ENCODE assay signal across 1 cellular context in genomic region chr16:10922328-10923145, GRCh38.
A peak's percentile ranks its signal among the peaks of the same experiment; 100 is the strongest.
TF ChIP-seq lines count a peak whose summit lies in the region.

No MANE protein-coding gene starts in this region.

TF ChIP-seq in HepG2, 621 proteins besides CTCF, POLR2A, EP300 and RAD21 (continued from another document and continues in another):
- TF ChIP-seq GMEB1 (CRISPR knock-in tag; IDR thresholded peaks at IDR 0.05; ENCODE audit: borderline replicate concordance) = no peak
- TF ChIP-seq, protein P1, sequence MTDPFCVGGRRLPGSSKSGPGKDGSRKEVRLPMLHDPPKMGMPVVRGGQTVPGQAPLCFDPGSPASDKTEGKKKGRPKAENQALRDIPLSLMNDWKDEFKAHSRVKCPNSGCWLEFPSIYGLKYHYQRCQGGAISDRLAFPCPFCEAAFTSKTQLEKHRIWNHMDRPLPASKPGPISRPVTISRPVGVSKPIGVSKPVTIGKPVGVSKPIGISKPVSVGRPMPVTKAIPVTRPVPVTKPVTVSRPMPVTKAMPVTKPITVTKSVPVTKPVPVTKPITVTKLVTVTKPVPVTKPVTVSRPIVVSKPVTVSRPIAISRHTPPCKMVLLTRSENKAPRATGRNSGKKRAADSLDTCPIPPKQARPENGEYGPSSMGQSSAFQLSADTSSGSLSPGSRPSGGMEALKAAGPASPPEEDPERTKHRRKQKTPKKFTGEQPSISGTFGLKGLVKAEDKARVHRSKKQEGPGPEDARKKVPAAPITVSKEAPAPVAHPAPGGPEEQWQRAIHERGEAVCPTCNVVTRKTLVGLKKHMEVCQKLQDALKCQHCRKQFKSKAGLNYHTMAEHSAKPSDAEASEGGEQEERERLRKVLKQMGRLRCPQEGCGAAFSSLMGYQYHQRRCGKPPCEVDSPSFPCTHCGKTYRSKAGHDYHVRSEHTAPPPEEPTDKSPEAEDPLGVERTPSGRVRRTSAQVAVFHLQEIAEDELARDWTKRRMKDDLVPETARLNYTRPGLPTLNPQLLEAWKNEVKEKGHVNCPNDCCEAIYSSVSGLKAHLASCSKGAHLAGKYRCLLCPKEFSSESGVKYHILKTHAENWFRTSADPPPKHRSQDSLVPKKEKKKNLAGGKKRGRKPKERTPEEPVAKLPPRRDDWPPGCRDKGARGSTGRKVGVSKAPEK (CRISPR knock-in tag; IDR thresholded peaks at IDR 0.05; ENCODE audit: borderline replicate concordance) = no peak
- no peak for TF ChIP-seq NFKBIZ (CRISPR knock-in tag; IDR thresholded peaks at IDR 0.05)
- TF ChIP-seq, protein P2, sequence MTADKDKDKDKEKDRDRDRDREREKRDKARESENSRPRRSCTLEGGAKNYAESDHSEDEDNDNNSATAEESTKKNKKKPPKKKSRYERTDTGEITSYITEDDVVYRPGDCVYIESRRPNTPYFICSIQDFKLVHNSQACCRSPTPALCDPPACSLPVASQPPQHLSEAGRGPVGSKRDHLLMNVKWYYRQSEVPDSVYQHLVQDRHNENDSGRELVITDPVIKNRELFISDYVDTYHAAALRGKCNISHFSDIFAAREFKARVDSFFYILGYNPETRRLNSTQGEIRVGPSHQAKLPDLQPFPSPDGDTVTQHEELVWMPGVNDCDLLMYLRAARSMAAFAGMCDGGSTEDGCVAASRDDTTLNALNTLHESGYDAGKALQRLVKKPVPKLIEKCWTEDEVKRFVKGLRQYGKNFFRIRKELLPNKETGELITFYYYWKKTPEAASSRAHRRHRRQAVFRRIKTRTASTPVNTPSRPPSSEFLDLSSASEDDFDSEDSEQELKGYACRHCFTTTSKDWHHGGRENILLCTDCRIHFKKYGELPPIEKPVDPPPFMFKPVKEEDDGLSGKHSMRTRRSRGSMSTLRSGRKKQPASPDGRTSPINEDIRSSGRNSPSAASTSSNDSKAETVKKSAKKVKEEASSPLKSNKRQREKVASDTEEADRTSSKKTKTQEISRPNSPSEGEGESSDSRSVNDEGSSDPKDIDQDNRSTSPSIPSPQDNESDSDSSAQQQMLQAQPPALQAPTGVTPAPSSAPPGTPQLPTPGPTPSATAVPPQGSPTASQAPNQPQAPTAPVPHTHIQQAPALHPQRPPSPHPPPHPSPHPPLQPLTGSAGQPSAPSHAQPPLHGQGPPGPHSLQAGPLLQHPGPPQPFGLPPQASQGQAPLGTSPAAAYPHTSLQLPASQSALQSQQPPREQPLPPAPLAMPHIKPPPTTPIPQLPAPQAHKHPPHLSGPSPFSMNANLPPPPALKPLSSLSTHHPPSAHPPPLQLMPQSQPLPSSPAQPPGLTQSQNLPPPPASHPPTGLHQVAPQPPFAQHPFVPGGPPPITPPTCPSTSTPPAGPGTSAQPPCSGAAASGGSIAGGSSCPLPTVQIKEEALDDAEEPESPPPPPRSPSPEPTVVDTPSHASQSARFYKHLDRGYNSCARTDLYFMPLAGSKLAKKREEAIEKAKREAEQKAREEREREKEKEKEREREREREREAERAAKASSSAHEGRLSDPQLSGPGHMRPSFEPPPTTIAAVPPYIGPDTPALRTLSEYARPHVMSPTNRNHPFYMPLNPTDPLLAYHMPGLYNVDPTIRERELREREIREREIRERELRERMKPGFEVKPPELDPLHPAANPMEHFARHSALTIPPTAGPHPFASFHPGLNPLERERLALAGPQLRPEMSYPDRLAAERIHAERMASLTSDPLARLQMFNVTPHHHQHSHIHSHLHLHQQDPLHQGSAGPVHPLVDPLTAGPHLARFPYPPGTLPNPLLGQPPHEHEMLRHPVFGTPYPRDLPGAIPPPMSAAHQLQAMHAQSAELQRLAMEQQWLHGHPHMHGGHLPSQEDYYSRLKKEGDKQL (CRISPR knock-in tag; IDR thresholded peaks at IDR 0.05; ENCODE audit: low read depth) = no peak
- TF ChIP-seq NFYB (CRISPR knock-in tag; IDR thresholded peaks at IDR 0.05) = no peak
- TF ChIP-seq, protein P3, sequence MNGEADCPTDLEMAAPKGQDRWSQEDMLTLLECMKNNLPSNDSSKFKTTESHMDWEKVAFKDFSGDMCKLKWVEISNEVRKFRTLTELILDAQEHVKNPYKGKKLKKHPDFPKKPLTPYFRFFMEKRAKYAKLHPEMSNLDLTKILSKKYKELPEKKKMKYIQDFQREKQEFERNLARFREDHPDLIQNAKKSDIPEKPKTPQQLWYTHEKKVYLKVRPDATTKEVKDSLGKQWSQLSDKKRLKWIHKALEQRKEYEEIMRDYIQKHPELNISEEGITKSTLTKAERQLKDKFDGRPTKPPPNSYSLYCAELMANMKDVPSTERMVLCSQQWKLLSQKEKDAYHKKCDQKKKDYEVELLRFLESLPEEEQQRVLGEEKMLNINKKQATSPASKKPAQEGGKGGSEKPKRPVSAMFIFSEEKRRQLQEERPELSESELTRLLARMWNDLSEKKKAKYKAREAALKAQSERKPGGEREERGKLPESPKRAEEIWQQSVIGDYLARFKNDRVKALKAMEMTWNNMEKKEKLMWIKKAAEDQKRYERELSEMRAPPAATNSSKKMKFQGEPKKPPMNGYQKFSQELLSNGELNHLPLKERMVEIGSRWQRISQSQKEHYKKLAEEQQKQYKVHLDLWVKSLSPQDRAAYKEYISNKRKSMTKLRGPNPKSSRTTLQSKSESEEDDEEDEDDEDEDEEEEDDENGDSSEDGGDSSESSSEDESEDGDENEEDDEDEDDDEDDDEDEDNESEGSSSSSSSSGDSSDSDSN (CRISPR knock-in tag; IDR thresholded peaks at IDR 0.05) = 0 out of 2 replicates have a peak, but pooled peaks have one; percentile 34
- TF ChIP-seq MXD3 (CRISPR knock-in tag; IDR thresholded peaks at IDR 0.05) = no peak; the same call in 1 of the 2 replicates
- TF ChIP-seq PHF8 (CRISPR knock-in tag; IDR thresholded peaks at IDR 0.05) = no peak
- no peak for TF ChIP-seq MEIS1 (CRISPR knock-in tag; IDR thresholded peaks at IDR 0.05; ENCODE audit: borderline replicate concordance)
- TF ChIP-seq HNRNPL (IDR thresholded peaks at IDR 0.05; ENCODE audit: low read depth, low read length) = 0 out of 2 replicates have a peak, but pooled peaks have one; percentile 29
- TF ChIP-seq ZNF768 (CRISPR knock-in tag; IDR thresholded peaks at IDR 0.05) = peak; percentile 94
- TF ChIP-seq ZNF143 (CRISPR knock-in tag; IDR thresholded peaks at IDR 0.05) = no peak
- peak; percentile 61; the same call in 1 of the 2 replicates for TF ChIP-seq ZMYM3 (CRISPR knock-in tag; IDR thresholded peaks at IDR 0.05)
- TF ChIP-seq LRRFIP1 (CRISPR knock-in tag; conservative IDR thresholded peaks at IDR 0.05) = no peak
- TF ChIP-seq KAT7 (CRISPR knock-in tag; IDR thresholded peaks at IDR 0.05; ENCODE audit: borderline replicate concordance) = no peak
- no peak for TF ChIP-seq SATB2 (CRISPR knock-in tag; IDR thresholded peaks at IDR 0.05)
- 0 out of 2 replicates have a peak, but pooled peaks have one; percentile 58 for TF ChIP-seq ISX (CRISPR knock-in tag; conservative IDR thresholded peaks at IDR 0.05)
- TF ChIP-seq SALL1 (CRISPR knock-in tag; IDR thresholded peaks at IDR 0.05) = peak; percentile 43; the same call in 1 of the 2 replicates
- peak; percentile 43 to 62; a peak in 3 of 4 replicates for TF ChIP-seq MAFK (conservative IDR thresholded peaks at IDR 0.05 in 1 of 2, IDR thresholded peaks at IDR 0.05 in 1 of 2; ENCODE audit: low read length in 2 of 2)
- TF ChIP-seq ZNF383 (CRISPR knock-in tag; IDR thresholded peaks at IDR 0.05; ENCODE audit: borderline replicate concordance) = no peak
- TF ChIP-seq TCF12 (IDR thresholded peaks at IDR 0.05) = no peak
- TF ChIP-seq TCF12 (CRISPR knock-in tag; IDR thresholded peaks at IDR 0.05) = no peak
- 0 out of 2 replicates have a peak, but pooled peaks have one; percentile 13 for TF ChIP-seq ZNF607 (CRISPR knock-in tag; IDR thresholded peaks at IDR 0.05; ENCODE audit: borderline replicate concordance)
- peak; percentile 66; the same call in 1 of the 2 replicates for TF ChIP-seq RCOR2 (CRISPR knock-in tag; IDR thresholded peaks at IDR 0.05)
- TF ChIP-seq, protein P4, sequence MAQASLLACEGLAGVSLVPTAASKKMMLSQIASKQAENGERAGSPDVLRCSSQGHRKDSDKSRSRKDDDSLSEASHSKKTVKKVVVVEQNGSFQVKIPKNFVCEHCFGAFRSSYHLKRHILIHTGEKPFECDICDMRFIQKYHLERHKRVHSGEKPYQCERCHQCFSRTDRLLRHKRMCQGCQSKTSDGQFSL (CRISPR knock-in tag; IDR thresholded peaks at IDR 0.05) = no peak
- TF ChIP-seq HINFP (CRISPR knock-in tag; IDR thresholded peaks at IDR 0.05; ENCODE audit: low read depth) = 0 out of 2 replicates have a peak, but pooled peaks have one; percentile 19
- TF ChIP-seq BORCS8-MEF2B (CRISPR knock-in tag; IDR thresholded peaks at IDR 0.05) = peak; percentile 18; the same call in 1 of the 2 replicates
- no peak for TF ChIP-seq ZNF484 (CRISPR knock-in tag; IDR thresholded peaks at IDR 0.05; ENCODE audit: borderline replicate concordance, low read depth)
- peak; percentile 41 for TF ChIP-seq HNRNPLL (IDR thresholded peaks at IDR 0.05; ENCODE audit: low read depth, low read length, poor library complexity, severe bottlenecking)
- no peak for TF ChIP-seq CENPX (CRISPR knock-in tag; IDR thresholded peaks at IDR 0.05)
- TF ChIP-seq ERF (CRISPR knock-in tag; IDR thresholded peaks at IDR 0.05) = no peak
- TF ChIP-seq YEATS4 (CRISPR knock-in tag; IDR thresholded peaks at IDR 0.05; ENCODE audit: borderline replicate concordance) = no peak
- peak; percentile 79 for TF ChIP-seq SP5 (CRISPR knock-in tag; IDR thresholded peaks at IDR 0.05; ENCODE audit: borderline replicate concordance, low read depth)
- TF ChIP-seq KDM1A (CRISPR knock-in tag; IDR thresholded peaks at IDR 0.05) = peak; percentile 74; the same call in 1 of the 2 replicates
- TF ChIP-seq PRDM4 (CRISPR knock-in tag; IDR thresholded peaks at IDR 0.05; ENCODE audit: borderline replicate concordance) = no peak
- TF ChIP-seq RXRB (CRISPR knock-in tag; IDR thresholded peaks at IDR 0.05; ENCODE audit: borderline replicate concordance) = peak; percentile 80
- TF ChIP-seq KMT2B (CRISPR knock-in tag; IDR thresholded peaks at IDR 0.05) = no peak
- no peak for TF ChIP-seq CENPT (CRISPR knock-in tag; IDR thresholded peaks at IDR 0.05; ENCODE audit: low read depth)
